Comparison of ENCODE assay signal across 1 cellular context in the genomic region with DNA sequence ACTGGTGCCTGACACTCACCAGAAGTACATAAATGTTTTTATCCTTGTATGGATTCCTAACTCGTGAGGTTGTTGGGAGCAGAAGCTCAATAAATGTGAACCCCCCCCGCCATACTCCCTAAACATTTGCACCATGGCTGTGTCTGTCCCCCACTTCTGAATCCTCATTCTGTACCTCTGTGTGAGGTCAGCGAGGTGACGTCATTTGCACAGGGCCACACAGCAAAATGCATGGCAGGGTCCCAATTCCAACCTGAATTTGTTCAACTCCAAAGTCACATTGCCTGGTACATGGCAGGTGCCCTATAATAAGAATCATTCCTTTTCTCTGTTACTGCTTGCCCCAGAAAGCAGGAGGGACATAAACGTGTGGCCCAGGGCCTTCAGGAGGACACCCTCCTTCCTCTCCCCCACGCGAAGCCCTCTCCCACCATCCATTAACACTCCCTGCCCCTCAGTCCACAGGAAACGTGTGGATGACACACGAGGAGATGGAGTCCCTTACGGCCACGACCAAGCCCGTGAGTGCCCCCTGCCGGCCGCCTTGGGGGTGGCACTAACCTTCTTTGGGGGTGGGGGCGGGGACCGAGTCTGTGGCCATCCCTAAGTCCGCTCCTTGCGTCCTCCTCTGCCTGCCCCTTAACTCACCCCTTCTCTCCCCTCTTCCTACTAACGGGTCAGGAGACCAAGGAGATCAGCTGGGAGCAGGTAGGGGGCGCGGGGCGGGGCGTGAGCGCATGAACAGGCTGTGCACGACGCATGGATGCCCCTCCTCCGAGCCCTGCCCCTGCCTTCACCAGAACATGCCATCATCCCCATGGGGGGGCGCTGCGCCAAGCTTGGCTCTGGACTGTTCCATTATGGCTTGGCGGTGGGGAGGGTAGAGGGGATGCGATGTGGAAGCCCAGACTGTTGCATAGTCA.
TF ChIP-seq lines count a peak whose summit lies in the region.

No MANE protein-coding gene starts in this region.

TF ChIP-seq in K562, 482 proteins besides CTCF, POLR2A, EP300 and RAD21 (continued from another document and continues in another):
- TF ChIP-seq PURB (CRISPR knock-in tag; IDR thresholded peaks at IDR 0.05; ENCODE audit: low read depth): no peak
- TF ChIP-seq, protein P1, sequence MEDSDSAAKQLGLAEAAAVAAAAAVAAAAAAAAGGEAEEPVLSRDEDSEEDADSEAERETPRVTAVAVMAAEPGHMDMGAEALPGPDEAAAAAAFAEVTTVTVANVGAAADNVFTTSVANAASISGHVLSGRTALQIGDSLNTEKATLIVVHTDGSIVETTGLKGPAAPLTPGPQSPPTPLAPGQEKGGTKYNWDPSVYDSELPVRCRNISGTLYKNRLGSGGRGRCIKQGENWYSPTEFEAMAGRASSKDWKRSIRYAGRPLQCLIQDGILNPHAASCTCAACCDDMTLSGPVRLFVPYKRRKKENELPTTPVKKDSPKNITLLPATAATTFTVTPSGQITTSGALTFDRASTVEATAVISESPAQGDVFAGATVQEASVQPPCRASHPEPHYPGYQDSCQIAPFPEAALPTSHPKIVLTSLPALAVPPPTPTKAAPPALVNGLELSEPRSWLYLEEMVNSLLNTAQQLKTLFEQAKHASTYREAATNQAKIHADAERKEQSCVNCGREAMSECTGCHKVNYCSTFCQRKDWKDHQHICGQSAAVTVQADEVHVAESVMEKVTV (CRISPR knock-in tag; IDR thresholded peaks at IDR 0.05): peak; percentile 51; the same call in 1 of the 2 replicates
- TF ChIP-seq, protein P2, sequence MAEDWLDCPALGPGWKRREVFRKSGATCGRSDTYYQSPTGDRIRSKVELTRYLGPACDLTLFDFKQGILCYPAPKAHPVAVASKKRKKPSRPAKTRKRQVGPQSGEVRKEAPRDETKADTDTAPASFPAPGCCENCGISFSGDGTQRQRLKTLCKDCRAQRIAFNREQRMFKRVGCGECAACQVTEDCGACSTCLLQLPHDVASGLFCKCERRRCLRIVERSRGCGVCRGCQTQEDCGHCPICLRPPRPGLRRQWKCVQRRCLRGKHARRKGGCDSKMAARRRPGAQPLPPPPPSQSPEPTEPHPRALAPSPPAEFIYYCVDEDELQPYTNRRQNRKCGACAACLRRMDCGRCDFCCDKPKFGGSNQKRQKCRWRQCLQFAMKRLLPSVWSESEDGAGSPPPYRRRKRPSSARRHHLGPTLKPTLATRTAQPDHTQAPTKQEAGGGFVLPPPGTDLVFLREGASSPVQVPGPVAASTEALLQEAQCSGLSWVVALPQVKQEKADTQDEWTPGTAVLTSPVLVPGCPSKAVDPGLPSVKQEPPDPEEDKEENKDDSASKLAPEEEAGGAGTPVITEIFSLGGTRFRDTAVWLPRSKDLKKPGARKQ (CRISPR knock-in tag; IDR thresholded peaks at IDR 0.05): no peak
- no peak for TF ChIP-seq MTA1 (IDR thresholded peaks at IDR 0.05; ENCODE audit: borderline replicate concordance)
- TF ChIP-seq SIX5 (IDR thresholded peaks at IDR 0.05; ENCODE audit: borderline replicate concordance in 1 of 2, insufficient read depth in 1 of 2, low read depth in 1 of 2, low read length in 2 of 2): peak in 1 of 2 experiments; percentile 17; a peak in 2 of 4 replicates
- no peak for TF ChIP-seq PRMT5 (CRISPR knock-in tag; IDR thresholded peaks at IDR 0.05)
- no peak for TF ChIP-seq ZNF41 (CRISPR knock-in tag; conservative IDR thresholded peaks at IDR 0.05)
- TF ChIP-seq ZNF449 (CRISPR knock-in tag; IDR thresholded peaks at IDR 0.05): no peak
- TF ChIP-seq KDM1A (IDR thresholded peaks at IDR 0.05): peak in 1 of 2 experiments; percentile 28; a peak in 1 of 4 replicates
- no peak for TF ChIP-seq SIN3B (IDR thresholded peaks at IDR 0.05; ENCODE audit: low read depth)
- TF ChIP-seq, protein P3, sequence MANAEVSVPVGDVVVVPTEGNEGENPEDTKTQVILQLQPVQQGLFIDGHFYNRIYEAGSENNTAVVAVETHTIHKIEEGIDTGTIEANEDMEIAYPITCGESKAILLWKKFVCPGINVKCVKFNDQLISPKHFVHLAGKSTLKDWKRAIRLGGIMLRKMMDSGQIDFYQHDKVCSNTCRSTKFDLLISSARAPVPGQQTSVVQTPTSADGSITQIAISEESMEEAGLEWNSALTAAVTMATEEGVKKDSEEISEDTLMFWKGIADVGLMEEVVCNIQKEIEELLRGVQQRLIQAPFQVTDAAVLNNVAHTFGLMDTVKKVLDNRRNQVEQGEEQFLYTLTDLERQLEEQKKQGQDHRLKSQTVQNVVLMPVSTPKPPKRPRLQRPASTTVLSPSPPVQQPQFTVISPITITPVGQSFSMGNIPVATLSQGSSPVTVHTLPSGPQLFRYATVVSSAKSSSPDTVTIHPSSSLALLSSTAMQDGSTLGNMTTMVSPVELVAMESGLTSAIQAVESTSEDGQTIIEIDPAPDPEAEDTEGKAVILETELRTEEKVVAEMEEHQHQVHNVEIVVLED (CRISPR knock-in tag; IDR thresholded peaks at IDR 0.05): no peak
- TF ChIP-seq, protein P4, sequence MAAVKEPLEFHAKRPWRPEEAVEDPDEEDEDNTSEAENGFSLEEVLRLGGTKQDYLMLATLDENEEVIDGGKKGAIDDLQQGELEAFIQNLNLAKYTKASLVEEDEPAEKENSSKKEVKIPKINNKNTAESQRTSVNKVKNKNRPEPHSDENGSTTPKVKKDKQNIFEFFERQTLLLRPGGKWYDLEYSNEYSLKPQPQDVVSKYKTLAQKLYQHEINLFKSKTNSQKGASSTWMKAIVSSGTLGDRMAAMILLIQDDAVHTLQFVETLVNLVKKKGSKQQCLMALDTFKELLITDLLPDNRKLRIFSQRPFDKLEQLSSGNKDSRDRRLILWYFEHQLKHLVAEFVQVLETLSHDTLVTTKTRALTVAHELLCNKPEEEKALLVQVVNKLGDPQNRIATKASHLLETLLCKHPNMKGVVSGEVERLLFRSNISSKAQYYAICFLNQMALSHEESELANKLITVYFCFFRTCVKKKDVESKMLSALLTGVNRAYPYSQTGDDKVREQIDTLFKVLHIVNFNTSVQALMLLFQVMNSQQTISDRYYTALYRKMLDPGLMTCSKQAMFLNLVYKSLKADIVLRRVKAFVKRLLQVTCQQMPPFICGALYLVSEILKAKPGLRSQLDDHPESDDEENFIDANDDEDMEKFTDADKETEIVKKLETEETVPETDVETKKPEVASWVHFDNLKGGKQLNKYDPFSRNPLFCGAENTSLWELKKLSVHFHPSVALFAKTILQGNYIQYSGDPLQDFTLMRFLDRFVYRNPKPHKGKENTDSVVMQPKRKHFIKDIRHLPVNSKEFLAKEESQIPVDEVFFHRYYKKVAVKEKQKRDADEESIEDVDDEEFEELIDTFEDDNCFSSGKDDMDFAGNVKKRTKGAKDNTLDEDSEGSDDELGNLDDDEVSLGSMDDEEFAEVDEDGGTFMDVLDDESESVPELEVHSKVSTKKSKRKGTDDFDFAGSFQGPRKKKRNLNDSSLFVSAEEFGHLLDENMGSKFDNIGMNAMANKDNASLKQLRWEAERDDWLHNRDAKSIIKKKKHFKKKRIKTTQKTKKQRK (IDR thresholded peaks at IDR 0.05; ENCODE audit: borderline replicate concordance, low read depth, low read length): no peak
- no peak for TF ChIP-seq ZNF253 (CRISPR knock-in tag; conservative IDR thresholded peaks at IDR 0.05)
- peak; percentile 33; the same call in 1 of the 2 replicates for TF ChIP-seq C11orf30 (IDR thresholded peaks at IDR 0.05; ENCODE audit: low read depth)
- TF ChIP-seq, protein P5, sequence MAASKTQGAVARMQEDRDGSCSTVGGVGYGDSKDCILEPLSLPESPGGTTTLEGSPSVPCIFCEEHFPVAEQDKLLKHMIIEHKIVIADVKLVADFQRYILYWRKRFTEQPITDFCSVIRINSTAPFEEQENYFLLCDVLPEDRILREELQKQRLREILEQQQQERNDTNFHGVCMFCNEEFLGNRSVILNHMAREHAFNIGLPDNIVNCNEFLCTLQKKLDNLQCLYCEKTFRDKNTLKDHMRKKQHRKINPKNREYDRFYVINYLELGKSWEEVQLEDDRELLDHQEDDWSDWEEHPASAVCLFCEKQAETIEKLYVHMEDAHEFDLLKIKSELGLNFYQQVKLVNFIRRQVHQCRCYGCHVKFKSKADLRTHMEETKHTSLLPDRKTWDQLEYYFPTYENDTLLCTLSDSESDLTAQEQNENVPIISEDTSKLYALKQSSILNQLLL (CRISPR knock-in tag; IDR thresholded peaks at IDR 0.05; ENCODE audit: borderline replicate concordance): no peak
- no peak for TF ChIP-seq ZNF778 (CRISPR knock-in tag; IDR thresholded peaks at IDR 0.05)
- no peak for TF ChIP-seq HDGF (IDR thresholded peaks at IDR 0.05)
- no peak for TF ChIP-seq STAT6 (CRISPR knock-in tag; IDR thresholded peaks at IDR 0.05)
- no peak for TF ChIP-seq ZNF75A (CRISPR knock-in tag; IDR thresholded peaks at IDR 0.05)
- no peak for TF ChIP-seq RBM22 (IDR thresholded peaks at IDR 0.05; ENCODE audit: low read depth, low read length, poor library complexity, severe bottlenecking)
- TF ChIP-seq, protein P6, sequence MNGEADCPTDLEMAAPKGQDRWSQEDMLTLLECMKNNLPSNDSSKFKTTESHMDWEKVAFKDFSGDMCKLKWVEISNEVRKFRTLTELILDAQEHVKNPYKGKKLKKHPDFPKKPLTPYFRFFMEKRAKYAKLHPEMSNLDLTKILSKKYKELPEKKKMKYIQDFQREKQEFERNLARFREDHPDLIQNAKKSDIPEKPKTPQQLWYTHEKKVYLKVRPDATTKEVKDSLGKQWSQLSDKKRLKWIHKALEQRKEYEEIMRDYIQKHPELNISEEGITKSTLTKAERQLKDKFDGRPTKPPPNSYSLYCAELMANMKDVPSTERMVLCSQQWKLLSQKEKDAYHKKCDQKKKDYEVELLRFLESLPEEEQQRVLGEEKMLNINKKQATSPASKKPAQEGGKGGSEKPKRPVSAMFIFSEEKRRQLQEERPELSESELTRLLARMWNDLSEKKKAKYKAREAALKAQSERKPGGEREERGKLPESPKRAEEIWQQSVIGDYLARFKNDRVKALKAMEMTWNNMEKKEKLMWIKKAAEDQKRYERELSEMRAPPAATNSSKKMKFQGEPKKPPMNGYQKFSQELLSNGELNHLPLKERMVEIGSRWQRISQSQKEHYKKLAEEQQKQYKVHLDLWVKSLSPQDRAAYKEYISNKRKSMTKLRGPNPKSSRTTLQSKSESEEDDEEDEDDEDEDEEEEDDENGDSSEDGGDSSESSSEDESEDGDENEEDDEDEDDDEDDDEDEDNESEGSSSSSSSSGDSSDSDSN (IDR thresholded peaks at IDR 0.05; ENCODE audit: borderline replicate concordance in 1 of 2, low read depth in 2 of 2, low read length in 2 of 2): no peak
- peak; percentile 6 for TF ChIP-seq RBBP5 (IDR thresholded peaks at IDR 0.05; ENCODE audit: borderline replicate concordance, insufficient read depth, low read length, poor library complexity, severe bottlenecking)
- no peak for TF ChIP-seq ZNF644 (tag; IDR thresholded peaks at IDR 0.05; ENCODE audit: low read depth)
- TF ChIP-seq HIVEP1 (CRISPR knock-in tag; IDR thresholded peaks at IDR 0.05): no peak
- no peak for TF ChIP-seq LEF1 (IDR thresholded peaks at IDR 0.05)
- no peak for TF ChIP-seq NCOA2 (IDR thresholded peaks at IDR 0.05; ENCODE audit: partially characterized antibody in 2 of 2)
- TF ChIP-seq STAT5B (CRISPR knock-in tag; IDR thresholded peaks at IDR 0.05): no peak
- TF ChIP-seq XRCC3 (IDR thresholded peaks at IDR 0.05): no peak
- no peak for TF ChIP-seq ZC3H11A (IDR thresholded peaks at IDR 0.05; ENCODE audit: low read depth, low read length)
- TF ChIP-seq TOE1 (IDR thresholded peaks at IDR 0.05; ENCODE audit: borderline replicate concordance): peak; percentile 78
- TF ChIP-seq TOE1 (CRISPR knock-in tag; IDR thresholded peaks at IDR 0.05; ENCODE audit: borderline replicate concordance, low read depth): 0 out of 2 replicates have a peak, but pooled peaks have one; percentile 33
- TF ChIP-seq PCBP2 (IDR thresholded peaks at IDR 0.05; ENCODE audit: low read depth, low read length, poor library complexity, severe bottlenecking): no peak
- TF ChIP-seq ZNF143 (CRISPR knock-in tag; IDR thresholded peaks at IDR 0.05): no peak
- no peak for TF ChIP-seq GTF2A2 (tag; IDR thresholded peaks at IDR 0.05)
- no peak for TF ChIP-seq PHTF2 (CRISPR knock-in tag; IDR thresholded peaks at IDR 0.05)
- no peak for TF ChIP-seq SRSF3 (IDR thresholded peaks at IDR 0.05; ENCODE audit: insufficient read depth, low read length)
- TF ChIP-seq SMARCA4 (IDR thresholded peaks at IDR 0.05): peak; percentile 46; the same call in 1 of the 2 replicates
- TF ChIP-seq CHD1 (IDR thresholded peaks at IDR 0.05; ENCODE audit: low read length): no peak
- TF ChIP-seq POLR2AphosphoS5 (IDR thresholded peaks at IDR 0.05; ENCODE audit: control insufficient read depth, insufficient read depth, low read depth, low read length): no peak
- no peak for TF ChIP-seq ZNF699 (CRISPR knock-in tag; IDR thresholded peaks at IDR 0.05; ENCODE audit: insufficient replicate concordance)
- TF ChIP-seq ILF3 (IDR thresholded peaks at IDR 0.05; ENCODE audit: borderline replicate concordance): no peak
- TF ChIP-seq CREB1 (IDR thresholded peaks at IDR 0.05): peak; percentile 39
- peak; percentile 76 for TF ChIP-seq CREB1 (CRISPR knock-in tag; IDR thresholded peaks at IDR 0.05)
- no peak for TF ChIP-seq SRSF9 (IDR thresholded peaks at IDR 0.05; ENCODE audit: borderline replicate concordance, low read depth, low read length)
- no peak for TF ChIP-seq RNF2 (IDR thresholded peaks at IDR 0.05)
